8 cellular contexts compared by ENCODE assay signal in genomic region chr20:50153153-50153499, GRCh38. TPM values are rescaled to one million over a fixed set of nuclear protein-coding genes. Genes with fewer than 3 reads are reported as not detected.
DNase-seq lines count a peak whose midpoint lies in the region; ATAC-seq and TF ChIP-seq lines count a peak whose summit lies in the region.

No MANE protein-coding gene starts in this region.

- peak overlapping the region; percentile 82 to 96 (median 92) for H3K27ac Mint-ChIP-seq in CD4-positive, alpha-beta memory T cell
- peak overlapping the region; percentile 70 for H3K27ac Mint-ChIP-seq in HFFc6
- H3K27ac Mint-ChIP-seq in activated naive CD8-positive, alpha-beta T cell treated with anti-CD3 and anti-CD28 coated beads for 36 hours: peak overlapping the region; percentile 85

- H3K27me3 ChIP-seq in CD4-positive, alpha-beta memory T cell (ENCODE audit: insufficient read depth, low read length): no peaks in the 10 kb centered on the region
- no peaks in the 10 kb centered on the region for H3K27me3 ChIP-seq in thymus (ENCODE audit: control insufficient read depth, insufficient read depth)

- under 1% methylated on average over 18 of the region's 18 CpGs for WGBS in thymus

- POLR2A ChIA-PET in CD4-positive, alpha-beta memory T cell (lab: Charles Lee; ENCODE audit: partially characterized antibody): interaction anchor here (0.6 to 3.7 kb wide), 18 partner anchors 11 to 778 kb away, joined by 3 to 76 read pairs (median 8); partner anchors contain the start of genes ADNP, CEBPB, PTPN1 and RNF114

- ATAC-seq in left colon: peak; percentile 10
- ATAC-seq in GM18867 (IDR thresholded peaks at IDR 0.05; ENCODE audit: unreplicated experiment): no peak

- DNase-seq in CD4-positive, alpha-beta memory T cell: no peak
- no peak for DNase-seq in HFFc6
- no peak for DNase-seq in activated naive CD8-positive, alpha-beta T cell treated with anti-CD3 and anti-CD28 coated beads for 36 hours
- no peak for DNase-seq in left colon
- no peak for DNase-seq in 8988T
- no peak for DNase-seq in stimulated activated CD4-positive, alpha-beta T cell treated with anti-CD3 and anti-CD28 coated beads, Interleukin-12 subunit alpha, Interleukin-12 subunit beta, amount 100 ng/mL, for 4 hours

- peaks cover 56% of the 10 kb centered on the region for H3K4me1 ChIP-seq in CD4-positive, alpha-beta memory T cell (ENCODE audit: insufficient read depth, low read length)
- H3K4me1 ChIP-seq in thymus (ENCODE audit: control insufficient read depth, insufficient read depth, low read length): peaks cover 16% of the 10 kb centered on the region

- no peaks in the 10 kb centered on the region for H3K9me3 Mint-ChIP-seq in CD4-positive, alpha-beta memory T cell
- H3K9me3 Mint-ChIP-seq in HFFc6: no peaks in the 10 kb centered on the region
- no peaks in the 10 kb centered on the region for H3K9me3 Mint-ChIP-seq in activated naive CD8-positive, alpha-beta T cell treated with anti-CD3 and anti-CD28 coated beads for 36 hours

- TF ChIP-seq CTCF in HFFc6 (IDR thresholded peaks at IDR 0.05): no peak

- peaks cover 36 to 59% (median 47%) of the 10 kb centered on the region in 4 donors for H3K4me1 Mint-ChIP-seq in CD4-positive, alpha-beta memory T cell
- H3K4me1 Mint-ChIP-seq in HFFc6 (ENCODE audit: low read depth): peaks cover 53% of the 10 kb centered on the region
- peaks cover 33% of the 10 kb centered on the region for H3K4me1 Mint-ChIP-seq in activated naive CD8-positive, alpha-beta T cell treated with anti-CD3 and anti-CD28 coated beads for 36 hours

- CTCF ChIA-PET in CD4-positive, alpha-beta memory T cell (lab: Charles Lee; ENCODE audit: partially characterized antibody): interaction anchor here (0.7 to 7.6 kb wide), 11 partner anchors 10 to 174 kb away, joined by 3 to 70 read pairs (median 8); partner anchors contain the start of gene UBE2V1

- peak overlapping the region; percentile 54 to 87 for H3K4me3 ChIP-seq in CD4-positive, alpha-beta memory T cell (ENCODE audit: low read length in 2 of 2)
- H3K4me3 ChIP-seq in thymus (ENCODE audit: low read length): peak overlapping the region; percentile 75

- peak overlapping the region; percentile 81 for H3K27ac ChIP-seq in CD4-positive, alpha-beta memory T cell (ENCODE audit: low read depth, low read length)
- H3K27ac ChIP-seq in thymus (ENCODE audit: low read depth): peak overlapping the region; percentile 85

- H3K27me3 Mint-ChIP-seq in CD4-positive, alpha-beta memory T cell: no peaks in the 10 kb centered on the region
- peaks cover 2% of the 10 kb centered on the region; the same call in 1 of the 2 replicates for H3K27me3 Mint-ChIP-seq in HFFc6 (ENCODE audit: insufficient read depth)
- no peaks in the 10 kb centered on the region for H3K27me3 Mint-ChIP-seq in activated naive CD8-positive, alpha-beta T cell treated with anti-CD3 and anti-CD28 coated beads for 36 hours

- H3K36me3 Mint-ChIP-seq in CD4-positive, alpha-beta memory T cell: peaks cover 5 to 11% of the 10 kb centered on the region in 2 donors
- peaks cover 14% of the 10 kb centered on the region for H3K36me3 Mint-ChIP-seq in HFFc6 (ENCODE audit: low read depth)
- peaks cover 6% of the 10 kb centered on the region for H3K36me3 Mint-ChIP-seq in activated naive CD8-positive, alpha-beta T cell treated with anti-CD3 and anti-CD28 coated beads for 36 hours

- H3K9me3 ChIP-seq in CD4-positive, alpha-beta memory T cell (ENCODE audit: control insufficient read depth in 1 of 2, low read length in 2 of 2): no peaks in the 10 kb centered on the region
- no peaks in the 10 kb centered on the region for H3K9me3 ChIP-seq in thymus (ENCODE audit: control insufficient read depth)

- intact Hi-C loops in CD4-positive, alpha-beta memory T cell (cut with micrococcal nuclease): loop anchor here (1.0 kb wide), 1 partner anchor 16 kb away; no protein-coding TSS in a partner anchor
- intact Hi-C loops in left colon (cut with DNase I, micrococcal nuclease): no loop called here

- H3K36me3 ChIP-seq in CD4-positive, alpha-beta memory T cell (ENCODE audit: insufficient read depth, low read length): peaks cover 10% of the 10 kb centered on the region
- peaks cover 17% of the 10 kb centered on the region for H3K36me3 ChIP-seq in thymus (ENCODE audit: control insufficient read depth, insufficient read depth)

- H3K4me3 Mint-ChIP-seq in CD4-positive, alpha-beta memory T cell: peak overlapping the region; percentile 84 to 90 (median 89)
- H3K4me3 Mint-ChIP-seq in HFFc6: peak overlapping the region; percentile 89
- peak overlapping the region; percentile 93 for H3K4me3 Mint-ChIP-seq in activated naive CD8-positive, alpha-beta T cell treated with anti-CD3 and anti-CD28 coated beads for 36 hours

RNA-seq across cellular contexts. Expression of gene PEDS1, which starts 0.4 kb away (rescaled TPM):
- 10 to 100 TPM; 16.8 TPM for total RNA-seq in CD4-positive, alpha-beta memory T cell
- polyA plus RNA-seq in CD4-positive, alpha-beta memory T cell: 10 to 100 TPM; 14.7 to 25.1 TPM
- 10 to 100 TPM; 25.8 to 29.8 (median 27.8) TPM for total RNA-seq in HFFc6 (2021; fragmentation: NEBNext Ultra II Directional; extraction: Animal tissue kit (Norgen Biotek cat#: 25700))
- 10 to 100 TPM; 17.4 to 19.3 TPM for total RNA-seq in activated naive CD8-positive, alpha-beta T cell treated with anti-CD3 and anti-CD28 coated beads for 36 hours
- 10 to 100 TPM; 21.4 to 29.6 TPM for total RNA-seq in left colon
- 26.5 TPM for polyA plus RNA-seq in thymus

RNA-seq across cellular contexts. Expression of gene CEBPB, which starts 37.5 kb away (rescaled TPM):
- total RNA-seq in CD4-positive, alpha-beta memory T cell: 10 to 100 TPM; 32.7 to 34.3 TPM
- polyA plus RNA-seq in CD4-positive, alpha-beta memory T cell: 10 to 100 TPM; 12.8 to 23.5 TPM
- total RNA-seq in HFFc6 (2021; fragmentation: NEBNext Ultra II Directional; extraction: Animal tissue kit (Norgen Biotek cat#: 25700)): 10 to 100 TPM; 57.9 to 62.8 (median 59.8) TPM
- total RNA-seq in activated naive CD8-positive, alpha-beta T cell treated with anti-CD3 and anti-CD28 coated beads for 36 hours: 10 to 100 TPM; 36.4 to 37.7 TPM
- total RNA-seq in left colon: 10 to 100 TPM; 30.2 to 42.7 TPM
- polyA plus RNA-seq in thymus: 42.9 TPM

RNA-seq across cellular contexts. Expression of gene UBE2V1, which starts 40.2 kb away (rescaled TPM):
- 100 to 1,000 TPM; 131 to 133 TPM for total RNA-seq in CD4-positive, alpha-beta memory T cell
- polyA plus RNA-seq in CD4-positive, alpha-beta memory T cell: 100 to 1,000 TPM; 151 to 176 TPM
- 100 to 1,000 TPM; 192 to 242 (median 210) TPM for total RNA-seq in HFFc6 (2021; fragmentation: NEBNext Ultra II Directional; extraction: Animal tissue kit (Norgen Biotek cat#: 25700))
- 100 to 1,000 TPM; 150 to 156 TPM for total RNA-seq in activated naive CD8-positive, alpha-beta T cell treated with anti-CD3 and anti-CD28 coated beads for 36 hours
- total RNA-seq in left colon: 100 to 1,000 TPM in 1 of 2 donors, 10 to 100 TPM in 1; 70.8 to 106 TPM
- polyA plus RNA-seq in thymus: 81.3 TPM
